15 cellular contexts compared by ENCODE assay signal in the genomic region with DNA sequence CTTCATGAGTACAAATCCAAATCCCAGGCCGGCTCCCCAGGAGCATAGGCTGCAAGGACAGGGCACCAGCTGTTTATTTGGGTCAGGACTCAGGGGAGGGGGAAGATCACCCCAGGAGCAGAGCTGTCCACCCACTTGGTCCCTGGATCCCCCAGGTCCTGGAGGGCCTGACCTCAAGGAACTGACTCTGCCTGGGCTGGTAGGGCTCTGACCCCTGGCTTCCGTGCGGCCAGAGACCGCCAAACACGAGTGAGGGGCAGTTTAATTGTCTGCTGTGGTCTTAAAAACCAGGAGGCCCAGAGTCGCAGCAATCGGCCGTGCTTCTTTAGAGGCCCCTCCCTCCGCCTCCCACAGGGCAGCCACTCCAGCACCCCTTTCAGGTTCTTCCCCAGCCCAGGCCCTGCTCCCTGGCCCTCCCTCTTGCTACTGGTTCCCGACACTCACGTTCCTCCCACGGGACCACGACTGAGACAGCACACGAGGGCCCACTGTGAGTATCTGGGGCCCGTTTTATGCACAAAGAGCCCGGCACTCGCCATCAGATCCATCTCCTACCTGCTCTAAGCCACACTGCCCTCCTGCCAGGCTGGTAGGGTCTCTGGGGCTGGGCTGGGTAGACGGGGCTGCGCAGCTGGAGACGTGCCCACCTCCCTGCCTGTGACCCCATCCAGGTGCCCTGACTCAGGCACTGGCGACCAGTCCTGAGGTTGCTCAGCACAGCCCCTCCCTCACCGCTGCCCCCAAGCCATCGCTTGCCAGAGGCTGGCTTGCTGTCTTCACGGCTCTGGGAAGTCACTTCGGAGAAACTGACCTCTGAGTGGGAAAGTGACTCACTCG. TPM values are rescaled to one million over a fixed set of nuclear protein-coding genes. Genes with fewer than 3 reads are reported as not detected.
"Had no signal": no experiment of that assay in that cellular context is flagged by ENCODE, and none has a peak within 500 bp of the region (broad histone marks: within the 10 kb centered on the region; RNA-seq: fewer than 3 reads in every experiment).

No MANE protein-coding gene starts in this region.

- H3K4me3 ChIP-seq: pancreas had no signal

- ATAC-seq: left colon, pancreas had no signal

- H3K4me3 Mint-ChIP-seq: activated naive CD8-positive, alpha-beta T cell treated with anti-CD3 and anti-CD28 coated beads, Interleukin-2, amount 10 ng/mL, durations not matched to agents 7 days and 5 days; endodermal cell; immature natural killer cell; natural killer cell treated with Interleukin-12 subunit alpha and Interleukin-12 subunit beta and Interleukin-15 and Interleukin-18, amount 100 ng/mL, for 72 hours had no signal

- H3K27ac Mint-ChIP-seq: activated naive CD8-positive, alpha-beta T cell treated with anti-CD3 and anti-CD28 coated beads, Interleukin-2, amount 10 ng/mL, durations not matched to agents 7 days and 5 days; immature natural killer cell; natural killer cell treated with Interleukin-12 subunit alpha and Interleukin-12 subunit beta and Interleukin-15 and Interleukin-18, amount 100 ng/mL, for 72 hours had no signal

- H3K9me3 Mint-ChIP-seq: activated naive CD8-positive, alpha-beta T cell treated with anti-CD3 and anti-CD28 coated beads, Interleukin-2, amount 10 ng/mL, durations not matched to agents 7 days and 5 days; endodermal cell; natural killer cell treated with Interleukin-12 subunit alpha and Interleukin-12 subunit beta and Interleukin-15 and Interleukin-18, amount 100 ng/mL, for 72 hours had no signal

- H3K36me3 Mint-ChIP-seq: activated naive CD8-positive, alpha-beta T cell treated with anti-CD3 and anti-CD28 coated beads, Interleukin-2, amount 10 ng/mL, durations not matched to agents 7 days and 5 days; immature natural killer cell; natural killer cell treated with Interleukin-12 subunit alpha and Interleukin-12 subunit beta and Interleukin-15 and Interleukin-18, amount 100 ng/mL, for 72 hours had no signal

- H3K9me3 ChIP-seq: pancreas had no signal

- H3K4me1 ChIP-seq: pancreas had no signal

- H3K36me3 ChIP-seq: pancreas, WERI-Rb-1 had no signal

- H3K4me1 Mint-ChIP-seq: activated naive CD8-positive, alpha-beta T cell treated with anti-CD3 and anti-CD28 coated beads, Interleukin-2, amount 10 ng/mL, durations not matched to agents 7 days and 5 days; immature natural killer cell had no signal

- H3K27ac ChIP-seq: pancreas, WERI-Rb-1 had no signal

- DNase-seq: activated CD4-positive, alpha-beta T cell treated with anti-CD3 and anti-CD28 coated beads, Interleukin-2, amount 50 U/mL, for 1 hour; activated gamma-delta T cell; activated naive CD8-positive, alpha-beta T cell treated with anti-CD3 and anti-CD28 coated beads, Interleukin-2, amount 10 ng/mL, durations not matched to agents 7 days and 5 days; anterior cingulate cortex; dermis blood vessel endothelial cell; endodermal cell; erythroblast; immature natural killer cell; left colon; small intestine; T-helper 1 cell; WERI-Rb-1 had no signal

RNA-seq across cellular contexts. Expression of a gene that starts 30.0 kb away (rescaled TPM):
- total RNA-seq: activated naive CD8-positive, alpha-beta T cell treated with anti-CD3 and anti-CD28 coated beads, Interleukin-2, amount 10 ng/mL, durations not matched to agents 7 days and 5 days; SK-MEL-5 had no signal
